ENCODE assay signal across 1 cellular context in the genomic region with DNA sequence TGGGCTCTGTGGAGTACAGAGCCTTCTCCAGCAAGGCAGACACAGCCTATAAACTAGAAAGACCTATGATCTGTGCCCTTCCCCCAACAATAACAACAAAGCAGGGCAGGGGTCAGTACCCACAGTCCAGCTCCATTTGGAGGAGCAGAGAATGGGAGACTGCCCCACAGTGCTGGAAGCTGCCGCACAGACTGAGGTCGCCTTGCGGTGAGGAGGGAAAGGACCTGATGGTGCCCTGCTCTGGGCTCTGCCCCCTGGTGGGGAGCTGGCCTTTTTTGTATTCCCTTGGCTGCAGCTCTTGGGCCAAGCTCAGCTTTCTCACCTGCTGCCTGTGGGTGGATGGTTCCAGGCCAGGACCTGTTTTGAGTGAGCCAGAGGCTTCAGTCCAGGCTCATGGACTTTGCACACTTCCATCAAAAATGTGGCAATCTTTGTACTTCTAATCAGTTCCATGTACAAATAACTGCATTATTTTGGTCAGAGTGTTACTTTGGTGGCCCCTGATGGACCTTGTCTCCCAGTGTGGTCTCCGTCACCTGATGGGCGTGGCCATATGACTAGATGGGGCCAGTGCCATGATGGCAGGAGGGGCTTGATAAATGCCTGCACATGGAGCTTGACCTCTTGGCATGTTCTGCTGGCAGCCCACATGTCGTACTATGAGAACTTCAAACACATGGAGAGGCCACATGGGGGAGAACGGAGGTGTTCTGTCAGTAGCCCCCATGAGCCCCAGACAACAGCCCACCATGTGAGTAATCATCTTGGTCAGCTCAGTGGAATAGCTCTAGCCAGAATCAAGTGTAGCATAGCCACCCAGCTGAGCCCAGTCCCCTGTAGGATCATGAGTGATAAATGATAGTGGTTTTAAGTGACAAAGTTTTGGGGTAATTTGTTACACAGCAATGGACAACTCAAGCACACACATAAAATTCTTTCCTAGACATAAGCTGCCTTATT.
TF ChIP-seq lines count a peak whose summit lies in the region.

No MANE protein-coding gene starts in this region.

TF ChIP-seq in H1, 55 proteins besides CTCF, POLR2A, EP300 and RAD21:
- TF ChIP-seq CBX8 (IDR thresholded peaks at IDR 0.05; ENCODE audit: borderline replicate concordance, low read depth, low read length) (no peak), YY1 (IDR thresholded peaks at IDR 0.05; ENCODE audit: low read depth, low read length) (no peak), CHD2 (IDR thresholded peaks at IDR 0.05; ENCODE audit: low read length) (no peak), GABPA (IDR thresholded peaks at IDR 0.05; ENCODE audit: borderline replicate concordance, insufficient read depth, low read length) (no peak), EZH2 (IDR thresholded peaks at IDR 0.05; ENCODE audit: low read depth, low read length, severe bottlenecking) (no peak), TEAD4 (IDR thresholded peaks at IDR 0.05; ENCODE audit: low read depth, low read length) (no peak), CREB1 (IDR thresholded peaks at IDR 0.05) (no peak), SIX5 (IDR thresholded peaks at IDR 0.05; ENCODE audit: low read depth, low read length) (no peak), TAF7 (optimal IDR thresholded peaks at IDR 0.05; ENCODE audit: borderline replicate concordance, low read depth, low read length) (no peak), SIN3A (conservative IDR thresholded peaks at IDR 0.05 in 1 of 2, IDR thresholded peaks at IDR 0.05 in 1 of 2; ENCODE audit: low read depth in 1 of 2, low read length in 2 of 2) (no peak), CTBP2 (IDR thresholded peaks at IDR 0.05; ENCODE audit: borderline replicate concordance, insufficient read depth, insufficient read length, low read length) (no peak), TBP (IDR thresholded peaks at IDR 0.05; ENCODE audit: low read depth, low read length) (no peak), RNF2 (IDR thresholded peaks at IDR 0.05; ENCODE audit: borderline replicate concordance, low read depth, low read length, missing control alignments, poor library complexity, severe bottlenecking) (no peak), RBBP5 (IDR thresholded peaks at IDR 0.05; ENCODE audit: borderline replicate concordance, low read depth, low read length) (no peak), RFX5 (IDR thresholded peaks at IDR 0.05; ENCODE audit: borderline replicate concordance, low read depth, low read length) (no peak)
- TF ChIP-seq, protein P1, sequence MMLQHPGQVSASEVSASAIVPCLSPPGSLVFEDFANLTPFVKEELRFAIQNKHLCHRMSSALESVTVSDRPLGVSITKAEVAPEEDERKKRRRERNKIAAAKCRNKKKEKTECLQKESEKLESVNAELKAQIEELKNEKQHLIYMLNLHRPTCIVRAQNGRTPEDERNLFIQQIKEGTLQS (IDR thresholded peaks at IDR 0.05; ENCODE audit: insufficient read depth, low read depth, low read length) = no peak
